In the genomic region with DNA sequence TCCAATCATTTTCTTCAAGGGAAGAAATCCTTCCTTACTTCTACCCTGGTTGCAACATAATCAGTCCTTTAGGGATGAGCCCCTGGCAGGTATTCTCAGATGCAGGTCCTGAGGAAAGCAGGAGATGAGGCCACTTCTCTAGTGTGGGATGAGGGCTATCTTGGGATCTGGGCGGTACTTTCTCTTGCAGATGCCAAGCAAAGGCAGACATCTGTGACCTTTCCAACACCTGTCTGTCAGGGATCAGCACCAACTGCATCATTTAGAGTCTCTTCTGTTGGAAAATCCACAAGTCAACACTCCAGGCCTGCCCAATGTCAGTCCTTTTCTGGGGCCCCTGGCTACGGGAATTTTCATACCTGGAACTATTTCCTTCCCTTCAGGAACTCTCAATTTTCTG, we compare ENCODE assay signal across 34 cellular contexts.
"Had no signal": no experiment of that assay in that cellular context is flagged by ENCODE, and none has a peak within 500 bp of the region (broad histone marks: within the 10 kb centered on the region; RNA-seq: fewer than 3 reads in every experiment).

No MANE protein-coding gene starts in this region.

- FAIRE-seq: astrocyte, bronchial epithelial cell had no signal

- H3K9me3 ChIP-seq: adrenal gland, ascending aorta, body of pancreas, breast epithelium had no signal

- H3K27me3 ChIP-seq: ascending aorta, body of pancreas, brain microvascular endothelial cell had no signal

- DNase-seq: activated effector memory CD4-positive, alpha-beta T cell treated with anti-CD3 and anti-CD28 coated beads, Interleukin-2, amount 50 U/mL, for 16 hours; activated effector memory CD4-positive, alpha-beta T cell treated with Interleukin-2 at 50 U/mL for 16 hours; activated gamma-delta T cell; activated gamma-delta T cell treated with Interleukin-2 at 50 U/mL for 16 hours; activated naive CD4-positive, alpha-beta T cell; activated naive CD4-positive, alpha-beta T cell treated with anti-CD3 and anti-CD28 coated beads for 36 hours; activated naive CD4-positive, alpha-beta T cell treated with anti-CD3 and anti-CD28 coated beads, Interleukin-2, amount 10 ng/mL, durations not matched to agents 7 days and 5 days; activated naive CD4-positive, alpha-beta T cell treated with anti-CD3 and anti-CD28 coated beads, Interleukin-2, amount 50 U/mL, for 16 hours; activated naive CD4-positive, alpha-beta T cell treated with Interleukin-2 at 50 U/mL for 16 hours; activated naive CD8-positive, alpha-beta T cell treated with anti-CD3 and anti-CD28 coated beads for 36 hours; activated naive CD8-positive, alpha-beta T cell treated with anti-CD3 and anti-CD28 coated beads, Interleukin-2, amount 10 ng/mL, durations not matched to agents 7 days and 5 days; activated naive CD8-positive, alpha-beta T cell treated with anti-CD3 and anti-CD28 coated beads, Interleukin-2, amount 50 U/mL, for 24 hours; activated T-cell treated with anti-CD3 and anti-CD28 coated beads for 4 hours; activated T-cell treated with anti-CD3 and anti-CD28 coated beads, Interleukin-2, amount 50 U/mL, for 1 hour; activated T-cell treated with anti-CD3 and anti-CD28 coated beads, Interleukin-2, amount 50 U/mL, for 24 hours; activated T-cell treated with anti-CD3 and anti-CD28 coated beads, Interleukin-2, amount 50 U/mL, for 4 hours; activated T-cell treated with anti-CD3 and anti-CD28 coated beads, Interleukin-2, amount 50 U/mL, for 48 hours; activated T-cell treated with anti-CD3 and anti-CD28 coated beads, Interleukin-2, amount 50 U/mL, for 72 hours; adrenal gland; amniotic stem cell; amygdala; anterior cingulate cortex; aorta; body of pancreas; brain microvascular endothelial cell; caudate nucleus; central memory CD4-positive, alpha-beta T cell had no signal

- H3K4me3 ChIP-seq: adrenal gland, ascending aorta, body of pancreas, breast epithelium, cardiac muscle cell had no signal

- H3K36me3 ChIP-seq: adrenal gland, ascending aorta, brain microvascular endothelial cell, breast epithelium, cardiac muscle cell had no signal

- H3K4me1 ChIP-seq: adrenal gland, ascending aorta, body of pancreas, breast epithelium had no signal

- ATAC-seq: activated naive CD4-positive, alpha-beta T cell treated with anti-CD3 and anti-CD28 coated beads, Interleukin-2, amount 50 U/mL, for 72 hours; activated naive CD8-positive, alpha-beta T cell treated with anti-CD3 and anti-CD28 coated beads, Interleukin-2, amount 50 U/mL, for 24 hours; activated T-cell treated with anti-CD3 and anti-CD28 coated beads, Interleukin-2, amount 50 U/mL, for 4 hours; activated T-cell treated with anti-CD3 and anti-CD28 coated beads, Interleukin-2, amount 50 U/mL, for 72 hours; activated T-helper 17 cell treated with anti-CD3 and anti-CD28 coated beads, Interleukin-2, amount 50 U/mL, for 72 hours; body of pancreas had no signal

- H3K27ac ChIP-seq: adrenal gland, ascending aorta, body of pancreas, brain microvascular endothelial cell, breast epithelium, cardiac muscle cell had no signal
